In genomic region chr7:5396999-5397656, GRCh38 we compare ENCODE assay signal across 1 cellular context.
A peak's percentile ranks its signal among the peaks of the same experiment; 100 is the strongest.
TF ChIP-seq lines count a peak whose summit lies in the region.

No MANE protein-coding gene starts in this region.

TF ChIP-seq in HepG2, 621 proteins besides CTCF, POLR2A, EP300 and RAD21 (continued from another document):
- TF ChIP-seq HMGXB4 (CRISPR knock-in tag; IDR thresholded peaks at IDR 0.05; ENCODE audit: borderline replicate concordance in 1 of 2, low read depth in 1 of 2) (peak in 1 of 2 experiments; percentile 31; a peak in 1 of 4 replicates), AGO2 (optimal IDR thresholded peaks at IDR 0.05; ENCODE audit: low read depth, low read length) (peak; percentile 98), ARID4A (CRISPR knock-in tag; IDR thresholded peaks at IDR 0.05; ENCODE audit: borderline replicate concordance) (peak; percentile 26; the same call in 1 of the 2 replicates), GABPA (IDR thresholded peaks at IDR 0.05; ENCODE audit: low read depth, low read length) (no peak), GABPA (CRISPR knock-in tag; IDR thresholded peaks at IDR 0.05; ENCODE audit: low read depth) (peak; percentile 81), HDAC2 (CRISPR knock-in tag; IDR thresholded peaks at IDR 0.05) (no peak), HNF1A (IDR thresholded peaks at IDR 0.05; ENCODE audit: low read depth) (no peak), HNF1A (CRISPR knock-in tag; IDR thresholded peaks at IDR 0.05; ENCODE audit: borderline replicate concordance) (peak; percentile 14; the same call in 1 of the 2 replicates), ZMYM3 (CRISPR knock-in tag; IDR thresholded peaks at IDR 0.05) (peak; percentile 99), ZNF687 (CRISPR knock-in tag; IDR thresholded peaks at IDR 0.05) (peak; percentile 84), SOX6 (IDR thresholded peaks at IDR 0.05) (no peak), SOX6 (CRISPR knock-in tag; IDR thresholded peaks at IDR 0.05) (peak; percentile 14; the same call in 1 of the 2 replicates), ZNF576 (CRISPR knock-in tag; IDR thresholded peaks at IDR 0.05) (0 out of 2 replicates have a peak, but pooled peaks have one; percentile 22), HIC2 (CRISPR knock-in tag; IDR thresholded peaks at IDR 0.05; ENCODE audit: low read depth) (peak; percentile 73), ZMYM2 (CRISPR knock-in tag; IDR thresholded peaks at IDR 0.05) (peak; percentile 28; the same call in 1 of the 2 replicates)
